Comparison of ENCODE assay signal across 9 cellular contexts in genomic region chr6:37049990-37050853, GRCh38. TPM values are rescaled to one million over a fixed set of nuclear protein-coding genes. Genes with fewer than 3 reads are reported as not detected.
DNase-seq lines count a peak whose midpoint lies in the region; ATAC-seq and TF ChIP-seq lines count a peak whose summit lies in the region.
"Had no signal": no experiment of that assay in that cellular context is flagged by ENCODE, and none has a peak within 500 bp of the region (broad histone marks: within the 10 kb centered on the region; RNA-seq: fewer than 3 reads in every experiment).

No MANE protein-coding gene starts in this region.

- TF ChIP-seq CTCF in OCI-LY3 (IDR thresholded peaks at IDR 0.05; ENCODE audit: low read depth, low read length): no peak
- no peak for TF ChIP-seq CTCF in lower lobe of right lung (IDR thresholded peaks at IDR 0.05)

- H3K36me3 Mint-ChIP-seq in stimulated activated naive B cell treated with anti-CD40 and anti-IgM and Interleukin-4, amounts not matched to agents 10 μg/mL and 1 μg/mL and 100 μg/mL, for 72 hours: peaks cover 0 to 3% of the 10 kb centered on the region in 2 donors

- H3K36me3 ChIP-seq in OCI-LY3 (replicated peaks; ENCODE audit: low read depth, low read length): peaks cover 5% of the 10 kb centered on the region
- no peaks in the 10 kb centered on the region for H3K36me3 ChIP-seq in lower lobe of right lung

- H2AFZ ChIP-seq in OCI-LY3 (ENCODE audit: low read depth, low read length): no peak overlapping the region

- H3K4me2 ChIP-seq in OCI-LY3 (ENCODE audit: low read length): peak overlapping the region; percentile 96

- peak overlapping the region; percentile 96 for H3K27ac ChIP-seq in OCI-LY3 (ENCODE audit: low read length)
- peak overlapping the region; percentile 76 for H3K27ac ChIP-seq in lower lobe of right lung
- H3K27ac ChIP-seq: epithelial cell of prostate had no signal

- H3K9me3 ChIP-seq in OCI-LY3 (ENCODE audit: insufficient read depth, low read length): no peaks in the 10 kb centered on the region
- H3K9me3 ChIP-seq in lower lobe of right lung: no peaks in the 10 kb centered on the region

- H3K4me3 ChIP-seq in OCI-LY3 (ENCODE audit: low read length) (peak overlapping the region; percentile 80), lower lobe of right lung (peak overlapping the region; percentile 1)

- intact Hi-C loops in lower lobe of right lung (cut with DNase I): loop anchor here (10.0 kb wide), 1 partner anchor 125 kb away; the partner anchor contains the start of gene PIM1

- peak; percentile 35 for TF ChIP-seq POLR2A in GM19193 (IDR thresholded peaks at IDR 0.05; ENCODE audit: extremely low read depth, insufficient read depth, insufficient read length)

- no peaks in the 10 kb centered on the region for H3K9me3 Mint-ChIP-seq in stimulated activated naive B cell treated with anti-CD40 and anti-IgM and Interleukin-4, amounts not matched to agents 10 μg/mL and 1 μg/mL and 100 μg/mL, for 72 hours

- H3K4me1 ChIP-seq in OCI-LY3 (ENCODE audit: low read length) (peaks cover 74% of the 10 kb centered on the region), lower lobe of right lung (peaks cover 42% of the 10 kb centered on the region)

- DNase-seq in activated effector memory CD4-positive, alpha-beta T cell treated with Interleukin-2 at 50 U/mL for 16 hours: peak; percentile 67
- DNase-seq in lower lobe of right lung (peak; percentile 91), 8988T (no peak), DMS79 (lab: John Stamatoyannopoulos, UW) (no peak), NCI-H187 (lab: John Stamatoyannopoulos, UW) (no peak)
- DNase-seq in stimulated activated naive B cell treated with anti-CD40 and anti-IgM and Interleukin-4, amounts not matched to agents 10 μg/mL and 1 μg/mL and 100 μg/mL, for 72 hours: peak; percentile 79

- peak overlapping the region; percentile 96 for H3K27ac Mint-ChIP-seq in stimulated activated naive B cell treated with anti-CD40 and anti-IgM and Interleukin-4, amounts not matched to agents 10 μg/mL and 1 μg/mL and 100 μg/mL, for 72 hours

- peaks cover 36% of the 10 kb centered on the region for H3K79me2 ChIP-seq in OCI-LY3 (ENCODE audit: low read length)

- ATAC-seq in lower lobe of right lung: peak; percentile 78 to 86
- peak; percentile 77 to 79 for ATAC-seq in stimulated activated naive B cell treated with anti-CD40 and anti-IgM and Interleukin-4, amounts not matched to agents 10 μg/mL and 1 μg/mL and 100 μg/mL, for 72 hours (replicated peaks)

- peak overlapping the region; percentile 99 for H3K9ac ChIP-seq in OCI-LY3 (ENCODE audit: low read length)

- peaks cover 0 to 4% of the 10 kb centered on the region in 2 donors for H3K27me3 Mint-ChIP-seq in stimulated activated naive B cell treated with anti-CD40 and anti-IgM and Interleukin-4, amounts not matched to agents 10 μg/mL and 1 μg/mL and 100 μg/mL, for 72 hours

- peak overlapping the region; percentile 40 to 72 for H3K4me3 Mint-ChIP-seq in stimulated activated naive B cell treated with anti-CD40 and anti-IgM and Interleukin-4, amounts not matched to agents 10 μg/mL and 1 μg/mL and 100 μg/mL, for 72 hours

- peaks cover 43 to 54% of the 10 kb centered on the region in 2 donors for H3K4me1 Mint-ChIP-seq in stimulated activated naive B cell treated with anti-CD40 and anti-IgM and Interleukin-4, amounts not matched to agents 10 μg/mL and 1 μg/mL and 100 μg/mL, for 72 hours

- H3K27me3 ChIP-seq in OCI-LY3 (ENCODE audit: low read depth, low read length) (no peaks in the 10 kb centered on the region), lower lobe of right lung (ENCODE audit: low read depth) (no peaks in the 10 kb centered on the region)

- no peaks in the 10 kb centered on the region for H4K20me1 ChIP-seq in OCI-LY3 (ENCODE audit: insufficient read depth, low read length)

RNA-seq across cellular contexts. Expression of gene FGD2, which starts 44.8 kb away (rescaled TPM):
- 103 TPM for total RNA-seq in lower lobe of right lung

Comparison
In these comparisons a context has a peak if more than half of its experiments do, and no peak if none do; other contexts are left out.
1. DNase-seq: peak in activated effector memory CD4-positive, alpha-beta T cell treated with Interleukin-2 at 50 U/mL for 16 hours (single experiment), lower lobe of right lung (single experiment) and stimulated activated naive B cell treated with anti-CD40 and anti-IgM and Interleukin-4, amounts not matched to agents 10 μg/mL and 1 μg/mL and 100 μg/mL, for 72 hours (single experiment); none in 8988T (single experiment), DMS79 (single experiment) and NCI-H187 (0 of 2).